ENCODE assay signal across 8 cellular contexts in the genomic region with DNA sequence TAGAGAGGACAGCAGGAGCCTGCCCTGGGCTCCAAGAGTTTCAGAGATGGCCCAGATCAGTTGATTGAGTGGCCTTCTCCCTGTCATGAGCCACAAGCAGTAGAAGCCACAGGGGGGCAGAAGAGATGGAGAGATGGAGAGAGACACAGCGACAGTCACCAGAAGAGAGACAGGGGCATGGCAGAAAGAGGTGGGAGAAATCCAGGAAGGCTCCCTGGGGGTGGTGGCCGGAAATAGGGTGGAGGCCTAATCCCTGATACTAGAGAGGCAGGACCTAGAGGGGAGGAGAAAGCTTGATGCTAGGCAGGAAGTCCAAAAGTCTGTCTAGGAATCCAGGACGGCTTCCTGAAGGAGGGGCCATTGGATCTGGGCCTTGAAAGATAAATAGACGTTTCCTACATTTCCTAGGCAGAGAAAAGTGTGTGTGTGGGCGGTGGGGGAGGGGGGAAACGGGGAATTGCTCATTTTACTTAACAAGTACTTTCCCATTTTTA. TPM values are rescaled to one million over a fixed set of nuclear protein-coding genes. Genes with fewer than 3 reads are reported as not detected.
DNase-seq lines count a peak whose midpoint lies in the region; ATAC-seq and TF ChIP-seq lines count a peak whose summit lies in the region.

No MANE protein-coding gene starts in this region.

- ATAC-seq in stimulated activated effector memory CD8-positive, alpha-beta T cell treated with anti-CD3 and anti-CD28 coated beads, Interleukin-12 subunit alpha, Interleukin-12 subunit beta, amount 100 ng/mL, for 72 hours = no peak
- ATAC-seq in esophagus mucosa = no peak

- H3K4me3 ChIP-seq in GM06990 (replicated peaks; ENCODE audit: low read depth, low read length) = no peak overlapping the region

- no peak overlapping the region for H3K4me3 Mint-ChIP-seq in stimulated activated effector memory CD8-positive, alpha-beta T cell treated with anti-CD3 and anti-CD28 coated beads, Interleukin-12 subunit alpha, Interleukin-12 subunit beta, amount 100 ng/mL, for 72 hours

- DNase-seq in GM06990 (ENCODE audit: extremely low read depth, insufficient read length) (no peak), NCI-H460 (ENCODE audit: extremely low read depth, low read depth) (peak; percentile 75), hepatic stellate cell (ENCODE audit: low spot score) (peak; percentile 72), nucleus accumbens (lab: John Stamatoyannopoulos, UW) (no peak), NCI-H146 (lab: John Stamatoyannopoulos, UW) (no peak)
- peak; percentile 55 for DNase-seq in activated naive CD4-positive, alpha-beta T cell treated with Interleukin-2 at 50 U/mL for 16 hours
- no peak for DNase-seq in stimulated activated effector memory CD8-positive, alpha-beta T cell treated with anti-CD3 and anti-CD28 coated beads, Interleukin-12 subunit alpha, Interleukin-12 subunit beta, amount 100 ng/mL, for 72 hours (ENCODE audit: low spot score in 2 of 2)

- TF ChIP-seq CTCF in GM06990 (IDR thresholded peaks at IDR 0.05; ENCODE audit: insufficient read depth, low read length, poor library complexity, severe bottlenecking) = peak; percentile 67

- peaks cover 28% of the 10 kb centered on the region for H3K4me1 Mint-ChIP-seq in stimulated activated effector memory CD8-positive, alpha-beta T cell treated with anti-CD3 and anti-CD28 coated beads, Interleukin-12 subunit alpha, Interleukin-12 subunit beta, amount 100 ng/mL, for 72 hours

- no peaks in the 10 kb centered on the region for H3K36me3 Mint-ChIP-seq in stimulated activated effector memory CD8-positive, alpha-beta T cell treated with anti-CD3 and anti-CD28 coated beads, Interleukin-12 subunit alpha, Interleukin-12 subunit beta, amount 100 ng/mL, for 72 hours

- no peaks in the 10 kb centered on the region for H3K27me3 ChIP-seq in GM06990 (replicated peaks; ENCODE audit: control insufficient read depth, insufficient read depth, low read length)

- no peaks in the 10 kb centered on the region for H3K36me3 ChIP-seq in GM06990 (ENCODE audit: control insufficient read depth, insufficient read depth, low read length)

- H3K27ac Mint-ChIP-seq in stimulated activated effector memory CD8-positive, alpha-beta T cell treated with anti-CD3 and anti-CD28 coated beads, Interleukin-12 subunit alpha, Interleukin-12 subunit beta, amount 100 ng/mL, for 72 hours = peak overlapping the region; percentile 80

- no peaks in the 10 kb centered on the region for H3K9me3 Mint-ChIP-seq in stimulated activated effector memory CD8-positive, alpha-beta T cell treated with anti-CD3 and anti-CD28 coated beads, Interleukin-12 subunit alpha, Interleukin-12 subunit beta, amount 100 ng/mL, for 72 hours

RNA-seq across cellular contexts. Expression of gene TPM4, which starts 9.6 kb away (rescaled TPM):
- total RNA-seq in NCI-H460 (2014; rRNA removed; shearing (Covaris generic)) = 562 and 586 TPM in 2 replicates
- 183 and 206 TPM in 2 replicates for polyA plus RNA-seq in NCI-H460 (2014; cell fraction: nucleus; rRNA removed)
- 427 TPM for total RNA-seq in esophagus mucosa

RNA-seq across cellular contexts. Expression of gene RAB8A, which starts 45.0 kb away (rescaled TPM):
- 35.3 and 35.4 TPM in 2 replicates for total RNA-seq in NCI-H460 (2014; rRNA removed; shearing (Covaris generic))
- 21.9 and 22.9 TPM in 2 replicates for polyA plus RNA-seq in NCI-H460 (2014; cell fraction: nucleus; rRNA removed)
- 57.9 TPM for total RNA-seq in esophagus mucosa

Comparison
In these comparisons a context has a peak if more than half of its experiments do, and no peak if none do; other contexts are left out.
1. DNase-seq: peak in NCI-H460 (single experiment), activated naive CD4-positive, alpha-beta T cell treated with Interleukin-2 at 50 U/mL for 16 hours (single experiment) and hepatic stellate cell (single experiment); none in GM06990 (single experiment), stimulated activated effector memory CD8-positive, alpha-beta T cell treated with anti-CD3 and anti-CD28 coated beads, Interleukin-12 subunit alpha, Interleukin-12 subunit beta, amount 100 ng/mL, for 72 hours (0 of 2), nucleus accumbens (0 of 56) and NCI-H146 (single experiment).